Comparison of ENCODE assay signal across 2 cellular contexts in the genomic region with DNA sequence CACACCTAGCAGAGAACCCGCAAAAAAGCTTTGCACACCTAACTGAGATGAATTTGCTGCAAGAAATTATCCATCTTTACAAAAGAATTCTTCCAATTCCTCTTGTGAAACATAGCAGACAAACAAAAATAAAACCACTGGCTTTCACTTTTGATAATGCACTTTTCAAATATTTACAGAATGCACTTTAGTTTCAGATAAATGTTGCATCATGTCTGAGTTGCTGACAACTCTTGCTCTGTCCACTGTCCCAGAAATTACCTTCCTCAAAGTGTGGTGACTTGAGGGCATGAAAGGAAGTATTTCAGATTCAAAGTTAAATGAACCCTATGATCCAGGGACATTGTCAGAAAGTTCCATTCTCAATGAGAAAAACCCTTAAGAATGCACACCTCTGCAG.
TF ChIP-seq lines count a peak whose summit lies in the region.

No MANE protein-coding gene starts in this region.

TF ChIP-seq in IMR-90, 13 proteins besides CTCF, POLR2A, EP300 and RAD21:
- TF ChIP-seq CHD1 (IDR thresholded peaks at IDR 0.05; ENCODE audit: low read depth, low read length), result no peak
- TF ChIP-seq MXI1 (IDR thresholded peaks at IDR 0.05; ENCODE audit: borderline replicate concordance, low read depth, low read length), result no peak
- no peak for TF ChIP-seq RFX5 (IDR thresholded peaks at IDR 0.05; ENCODE audit: low read depth, low read length)
- peak; percentile 28; the same call in 1 of the 2 replicates for TF ChIP-seq CEBPB (IDR thresholded peaks at IDR 0.05; ENCODE audit: low read depth, low read length)

TF ChIP-seq in HepG2, 621 proteins besides CTCF, POLR2A, EP300 and RAD21:
- TF ChIP-seq ZNF138 (CRISPR knock-in tag; IDR thresholded peaks at IDR 0.05; ENCODE audit: low read depth), result no peak
- TF ChIP-seq, protein P1, sequence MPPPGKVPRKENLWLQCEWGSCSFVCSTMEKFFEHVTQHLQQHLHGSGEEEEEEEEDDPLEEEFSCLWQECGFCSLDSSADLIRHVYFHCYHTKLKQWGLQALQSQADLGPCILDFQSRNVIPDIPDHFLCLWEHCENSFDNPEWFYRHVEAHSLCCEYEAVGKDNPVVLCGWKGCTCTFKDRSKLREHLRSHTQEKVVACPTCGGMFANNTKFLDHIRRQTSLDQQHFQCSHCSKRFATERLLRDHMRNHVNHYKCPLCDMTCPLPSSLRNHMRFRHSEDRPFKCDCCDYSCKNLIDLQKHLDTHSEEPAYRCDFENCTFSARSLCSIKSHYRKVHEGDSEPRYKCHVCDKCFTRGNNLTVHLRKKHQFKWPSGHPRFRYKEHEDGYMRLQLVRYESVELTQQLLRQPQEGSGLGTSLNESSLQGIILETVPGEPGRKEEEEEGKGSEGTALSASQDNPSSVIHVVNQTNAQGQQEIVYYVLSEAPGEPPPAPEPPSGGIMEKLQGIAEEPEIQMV (CRISPR knock-in tag; IDR thresholded peaks at IDR 0.05; ENCODE audit: low read depth), result no peak
- TF ChIP-seq ZFAT (CRISPR knock-in tag; conservative IDR thresholded peaks at IDR 0.05), result no peak
- peak; percentile 63; the same call in 1 of the 2 replicates for TF ChIP-seq CEBPB (IDR thresholded peaks at IDR 0.05; ENCODE audit: borderline replicate concordance, low read depth, low read length)
- TF ChIP-seq, protein P2, sequence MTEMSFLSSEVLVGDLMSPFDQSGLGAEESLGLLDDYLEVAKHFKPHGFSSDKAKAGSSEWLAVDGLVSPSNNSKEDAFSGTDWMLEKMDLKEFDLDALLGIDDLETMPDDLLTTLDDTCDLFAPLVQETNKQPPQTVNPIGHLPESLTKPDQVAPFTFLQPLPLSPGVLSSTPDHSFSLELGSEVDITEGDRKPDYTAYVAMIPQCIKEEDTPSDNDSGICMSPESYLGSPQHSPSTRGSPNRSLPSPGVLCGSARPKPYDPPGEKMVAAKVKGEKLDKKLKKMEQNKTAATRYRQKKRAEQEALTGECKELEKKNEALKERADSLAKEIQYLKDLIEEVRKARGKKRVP (CRISPR knock-in tag; IDR thresholded peaks at IDR 0.05), result peak in 1 of 2 experiments; percentile 48; a peak in 1 of 4 replicates
